Comparison of ENCODE assay signal across 3 cellular contexts in genomic region chr2:18803141-18803540, GRCh38.
"Had no signal": no experiment of that assay in that cellular context is flagged by ENCODE, and none has a peak within 500 bp of the region (broad histone marks: within the 10 kb centered on the region; RNA-seq: fewer than 3 reads in every experiment).

No MANE protein-coding gene starts in this region.

- H3K4me3 ChIP-seq: GM12878 had no signal

- ATAC-seq: GM12878 had no signal

- DNase-seq: GDM1, GF-D8 had no signal
